Comparison of ENCODE assay signal across 14 cellular contexts in the genomic region with DNA sequence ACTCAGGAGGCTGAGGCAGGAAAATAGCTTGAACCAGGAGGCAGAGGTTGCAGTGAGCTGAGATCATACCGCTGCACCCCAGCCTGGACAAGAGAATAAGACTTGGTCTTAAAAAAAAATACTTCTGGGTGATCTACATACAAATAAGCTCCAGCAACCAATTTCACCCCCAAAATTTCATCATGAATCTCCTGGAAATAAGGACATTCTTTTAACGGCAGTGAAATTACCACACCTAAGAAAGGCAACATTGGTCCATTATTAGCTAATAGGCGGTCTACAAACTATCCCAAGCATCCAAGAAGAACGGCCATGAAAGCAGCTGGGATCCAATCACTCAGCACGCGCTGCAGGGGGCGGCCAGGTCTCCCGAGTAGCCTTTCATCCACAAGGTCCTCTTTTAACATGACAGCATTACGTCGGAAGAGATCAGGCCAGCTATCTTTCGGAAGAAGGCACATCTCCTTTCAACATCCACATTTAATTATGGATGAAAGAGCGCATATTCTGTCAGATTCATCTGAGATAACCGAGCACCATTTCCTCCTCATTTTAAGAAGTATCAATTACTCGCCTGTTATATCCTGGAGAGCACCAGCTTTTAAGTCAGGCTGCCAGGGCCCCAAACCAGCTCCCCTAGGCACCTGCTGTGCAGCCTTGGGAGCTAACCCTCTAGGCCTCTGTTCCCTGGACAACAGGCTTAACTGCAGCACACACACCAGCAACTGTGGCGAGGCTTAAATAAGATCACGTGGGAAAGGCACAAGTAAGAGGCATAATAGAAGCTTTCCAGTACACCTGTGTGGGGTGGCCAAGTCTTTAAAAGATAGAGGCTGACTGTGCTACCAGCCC. TPM values are rescaled to one million over a fixed set of nuclear protein-coding genes. Genes with fewer than 3 reads are reported as not detected.
DNase-seq lines count a peak whose midpoint lies in the region; ATAC-seq and TF ChIP-seq lines count a peak whose summit lies in the region.
"Had no signal": no experiment of that assay in that cellular context is flagged by ENCODE, and none has a peak within 500 bp of the region (broad histone marks: within the 10 kb centered on the region; RNA-seq: fewer than 3 reads in every experiment).

No MANE protein-coding gene starts in this region.

- H3K79me2 ChIP-seq in OCI-LY3 (ENCODE audit: low read length) = peaks cover 97% of the 10 kb centered on the region

- H3K36me3 ChIP-seq in OCI-LY3 (replicated peaks; ENCODE audit: low read depth, low read length) (peaks cover 30% of the 10 kb centered on the region), left lung (peaks cover 0 to 5% of the 10 kb centered on the region in 2 donors)

- TF ChIP-seq CTCF in OCI-LY3 (IDR thresholded peaks at IDR 0.05; ENCODE audit: low read depth, low read length) (no peak), left lung (IDR thresholded peaks at IDR 0.05) (no peak)

- no peak overlapping the region for H2AFZ ChIP-seq in OCI-LY3 (ENCODE audit: low read depth, low read length)

- H3K27me3 ChIP-seq in OCI-LY3 (ENCODE audit: low read depth, low read length) = no peaks in the 10 kb centered on the region
- no peaks in the 10 kb centered on the region for H3K27me3 ChIP-seq in layer of hippocampus (ENCODE audit: control insufficient read depth, insufficient read depth, low read length)
- H3K27me3 ChIP-seq in left lung = no peaks in the 10 kb centered on the region

- no peak for ATAC-seq in HG02610 (IDR thresholded peaks at IDR 0.05; ENCODE audit: unreplicated experiment)
- ATAC-seq in left lung = no peak
- ATAC-seq: Panc1 had no signal

- H3K27ac ChIP-seq in OCI-LY3 (ENCODE audit: low read length) (peak overlapping the region; percentile 96), layer of hippocampus (ENCODE audit: low read depth, low read length) (peak overlapping the region; percentile 5), substantia nigra (ENCODE audit: low read depth, low read length, poor library complexity, severe bottlenecking) (peak overlapping the region; percentile 2), left lung (peak overlapping the region in 1 of 2 donors; percentile 92)

- peaks cover 65% of the 10 kb centered on the region for H3K4me1 ChIP-seq in OCI-LY3 (ENCODE audit: low read length)
- H3K4me1 ChIP-seq in left lung = peaks cover 19 to 77% of the 10 kb centered on the region in 2 donors

- H3K4me3 ChIP-seq in OCI-LY3 (ENCODE audit: low read length) = peak overlapping the region; percentile 97
- H3K4me3 ChIP-seq in left lung = no peak overlapping the region

- H4K20me1 ChIP-seq in OCI-LY3 (ENCODE audit: insufficient read depth, low read length) = peaks cover 60% of the 10 kb centered on the region

- DNase-seq in activated CD8-positive, alpha-beta memory T cell treated with anti-CD3 and anti-CD28 coated beads for 24 hours = peak; percentile 37
- DNase-seq in activated CD8-positive, alpha-beta memory T cell treated with anti-CD3 and anti-CD28 coated beads, Interleukin-2, amount 50 U/mL, for 4 hours = no peak
- DNase-seq in substantia nigra (lab: John Stamatoyannopoulos, UW) (no peak), putamen (ENCODE audit: low spot score) (no peak), left lung (no peak)
- DNase-seq: activated T-cell treated with anti-CD3 and anti-CD28 coated beads for 4 hours; DMS79 treated with DMSO at 0.1 percent for 48 hours; NCI-H1436; stimulated activated naive CD4-positive, alpha-beta T cell treated with Interleukin-2 at 50 U/mL for 16 hours had no signal

- intact Hi-C loops in left lung (cut with DNase I) = no loop called here

- H3K4me2 ChIP-seq in OCI-LY3 (ENCODE audit: low read length) = peak overlapping the region; percentile 85

- H3K9me3 ChIP-seq in OCI-LY3 (ENCODE audit: insufficient read depth, low read length) (no peaks in the 10 kb centered on the region), left lung (no peaks in the 10 kb centered on the region)

- H3K9ac ChIP-seq in OCI-LY3 (ENCODE audit: low read length) = peak overlapping the region; percentile 66

RNA-seq across cellular contexts. Expression of gene SLC15A4, which starts 4.2 kb away (rescaled TPM):
- 10 to 100 TPM; 29.6 to 38.2 TPM for total RNA-seq in left lung

RNA-seq across cellular contexts. Expression of gene GLT1D1, which starts 33.8 kb away (rescaled TPM):
- 10 to 100 TPM in 1 of 2 donors, 1 to 10 TPM in 1; 1.0 to 17.6 TPM for total RNA-seq in left lung
- total RNA-seq: HT-29 had no signal
